Comparison of ENCODE assay signal across 1 cellular context in the genomic region with DNA sequence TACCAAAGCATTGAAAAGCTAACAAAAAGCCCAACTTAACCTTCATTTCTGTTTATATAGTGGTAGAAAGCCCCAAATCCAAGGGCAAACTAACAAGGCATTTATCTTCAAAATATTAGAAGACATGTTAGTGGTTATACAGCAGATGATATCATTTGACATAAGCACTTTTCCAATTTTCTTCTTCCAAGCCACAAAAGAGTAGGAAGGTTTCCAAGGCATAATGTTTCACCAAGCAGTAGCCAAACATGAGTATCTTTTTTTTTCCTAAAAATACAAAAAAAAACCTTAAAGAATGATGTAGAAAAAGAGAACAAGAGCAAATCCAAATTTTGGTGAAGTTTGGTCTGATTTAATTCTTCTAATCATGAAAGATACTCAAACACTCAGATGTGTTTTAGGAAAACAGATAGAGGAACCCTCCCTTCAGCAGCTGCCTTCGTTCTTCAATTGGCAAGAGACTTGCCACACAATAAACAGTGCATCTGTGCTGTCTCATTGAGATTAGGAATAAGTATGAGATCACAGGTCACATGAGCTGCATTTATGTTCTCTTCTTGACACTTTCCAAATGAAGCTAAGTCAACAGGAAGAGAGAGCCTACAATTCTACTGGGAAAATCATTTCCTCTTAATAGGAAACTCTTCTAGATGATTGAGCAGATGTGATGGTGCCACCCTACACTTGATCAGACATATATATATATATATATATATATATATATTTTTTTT.
A peak's percentile ranks its signal among the peaks of the same experiment; 100 is the strongest.
TF ChIP-seq lines count a peak whose summit lies in the region.

No MANE protein-coding gene starts in this region.

TF ChIP-seq in K562, 482 proteins besides CTCF, POLR2A, EP300 and RAD21 (continued from another document and continues in another):
- TF ChIP-seq, protein P1, sequence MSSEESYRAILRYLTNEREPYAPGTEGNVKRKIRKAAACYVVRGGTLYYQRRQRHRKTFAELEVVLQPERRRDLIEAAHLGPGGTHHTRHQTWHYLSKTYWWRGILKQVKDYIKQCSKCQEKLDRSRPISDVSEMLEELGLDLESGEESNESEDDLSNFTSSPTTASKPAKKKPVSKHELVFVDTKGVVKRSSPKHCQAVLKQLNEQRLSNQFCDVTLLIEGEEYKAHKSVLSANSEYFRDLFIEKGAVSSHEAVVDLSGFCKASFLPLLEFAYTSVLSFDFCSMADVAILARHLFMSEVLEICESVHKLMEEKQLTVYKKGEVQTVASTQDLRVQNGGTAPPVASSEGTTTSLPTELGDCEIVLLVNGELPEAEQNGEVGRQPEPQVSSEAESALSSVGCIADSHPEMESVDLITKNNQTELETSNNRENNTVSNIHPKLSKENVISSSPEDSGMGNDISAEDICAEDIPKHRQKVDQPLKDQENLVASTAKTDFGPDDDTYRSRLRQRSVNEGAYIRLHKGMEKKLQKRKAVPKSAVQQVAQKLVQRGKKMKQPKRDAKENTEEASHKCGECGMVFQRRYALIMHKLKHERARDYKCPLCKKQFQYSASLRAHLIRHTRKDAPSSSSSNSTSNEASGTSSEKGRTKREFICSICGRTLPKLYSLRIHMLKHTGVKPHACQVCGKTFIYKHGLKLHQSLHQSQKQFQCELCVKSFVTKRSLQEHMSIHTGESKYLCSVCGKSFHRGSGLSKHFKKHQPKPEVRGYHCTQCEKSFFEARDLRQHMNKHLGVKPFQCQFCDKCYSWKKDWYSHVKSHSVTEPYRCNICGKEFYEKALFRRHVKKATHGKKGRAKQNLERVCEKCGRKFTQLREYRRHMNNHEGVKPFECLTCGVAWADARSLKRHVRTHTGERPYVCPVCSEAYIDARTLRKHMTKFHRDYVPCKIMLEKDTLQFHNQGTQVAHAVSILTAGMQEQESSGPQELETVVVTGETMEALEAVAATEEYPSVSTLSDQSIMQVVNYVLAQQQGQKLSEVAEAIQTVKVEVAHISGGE (CRISPR knock-in tag; IDR thresholded peaks at IDR 0.05), result no peak
- TF ChIP-seq, protein P2, sequence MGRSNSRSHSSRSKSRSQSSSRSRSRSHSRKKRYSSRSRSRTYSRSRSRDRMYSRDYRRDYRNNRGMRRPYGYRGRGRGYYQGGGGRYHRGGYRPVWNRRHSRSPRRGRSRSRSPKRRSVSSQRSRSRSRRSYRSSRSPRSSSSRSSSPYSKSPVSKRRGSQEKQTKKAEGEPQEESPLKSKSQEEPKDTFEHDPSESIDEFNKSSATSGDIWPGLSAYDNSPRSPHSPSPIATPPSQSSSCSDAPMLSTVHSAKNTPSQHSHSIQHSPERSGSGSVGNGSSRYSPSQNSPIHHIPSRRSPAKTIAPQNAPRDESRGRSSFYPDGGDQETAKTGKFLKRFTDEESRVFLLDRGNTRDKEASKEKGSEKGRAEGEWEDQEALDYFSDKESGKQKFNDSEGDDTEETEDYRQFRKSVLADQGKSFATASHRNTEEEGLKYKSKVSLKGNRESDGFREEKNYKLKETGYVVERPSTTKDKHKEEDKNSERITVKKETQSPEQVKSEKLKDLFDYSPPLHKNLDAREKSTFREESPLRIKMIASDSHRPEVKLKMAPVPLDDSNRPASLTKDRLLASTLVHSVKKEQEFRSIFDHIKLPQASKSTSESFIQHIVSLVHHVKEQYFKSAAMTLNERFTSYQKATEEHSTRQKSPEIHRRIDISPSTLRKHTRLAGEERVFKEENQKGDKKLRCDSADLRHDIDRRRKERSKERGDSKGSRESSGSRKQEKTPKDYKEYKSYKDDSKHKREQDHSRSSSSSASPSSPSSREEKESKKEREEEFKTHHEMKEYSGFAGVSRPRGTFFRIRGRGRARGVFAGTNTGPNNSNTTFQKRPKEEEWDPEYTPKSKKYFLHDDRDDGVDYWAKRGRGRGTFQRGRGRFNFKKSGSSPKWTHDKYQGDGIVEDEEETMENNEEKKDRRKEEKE (IDR thresholded peaks at IDR 0.05; ENCODE audit: borderline replicate concordance in 1 of 2, control insufficient read depth in 1 of 2, low read depth in 2 of 2, low read length in 1 of 2), result no peak
- TF ChIP-seq, protein P3, sequence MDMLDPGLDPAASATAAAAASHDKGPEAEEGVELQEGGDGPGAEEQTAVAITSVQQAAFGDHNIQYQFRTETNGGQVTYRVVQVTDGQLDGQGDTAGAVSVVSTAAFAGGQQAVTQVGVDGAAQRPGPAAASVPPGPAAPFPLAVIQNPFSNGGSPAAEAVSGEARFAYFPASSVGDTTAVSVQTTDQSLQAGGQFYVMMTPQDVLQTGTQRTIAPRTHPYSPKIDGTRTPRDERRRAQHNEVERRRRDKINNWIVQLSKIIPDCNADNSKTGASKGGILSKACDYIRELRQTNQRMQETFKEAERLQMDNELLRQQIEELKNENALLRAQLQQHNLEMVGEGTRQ (CRISPR knock-in tag; IDR thresholded peaks at IDR 0.05), result 0 out of 2 replicates have a peak, but pooled peaks have one; percentile 14
- TF ChIP-seq, protein P4, sequence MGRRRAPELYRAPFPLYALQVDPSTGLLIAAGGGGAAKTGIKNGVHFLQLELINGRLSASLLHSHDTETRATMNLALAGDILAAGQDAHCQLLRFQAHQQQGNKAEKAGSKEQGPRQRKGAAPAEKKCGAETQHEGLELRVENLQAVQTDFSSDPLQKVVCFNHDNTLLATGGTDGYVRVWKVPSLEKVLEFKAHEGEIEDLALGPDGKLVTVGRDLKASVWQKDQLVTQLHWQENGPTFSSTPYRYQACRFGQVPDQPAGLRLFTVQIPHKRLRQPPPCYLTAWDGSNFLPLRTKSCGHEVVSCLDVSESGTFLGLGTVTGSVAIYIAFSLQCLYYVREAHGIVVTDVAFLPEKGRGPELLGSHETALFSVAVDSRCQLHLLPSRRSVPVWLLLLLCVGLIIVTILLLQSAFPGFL (CRISPR knock-in tag; IDR thresholded peaks at IDR 0.05), result no peak
- TF ChIP-seq FOXJ2 (tag; IDR thresholded peaks at IDR 0.05) (no peak), ERF (CRISPR knock-in tag; IDR thresholded peaks at IDR 0.05) (no peak), ASH1L (IDR thresholded peaks at IDR 0.05; ENCODE audit: borderline replicate concordance, low read depth, partially characterized antibody) (no peak), CHD2 (IDR thresholded peaks at IDR 0.05; ENCODE audit: low read depth, low read length) (no peak), NRF1 (conservative IDR thresholded peaks at IDR 0.05 in 1 of 2, IDR thresholded peaks at IDR 0.05 in 1 of 2) (no peak), KLF13 (tag; IDR thresholded peaks at IDR 0.05; ENCODE audit: borderline replicate concordance, low read depth) (no peak), NFIX (CRISPR knock-in tag; IDR thresholded peaks at IDR 0.05; ENCODE audit: low read depth) (no peak), SIX5 (IDR thresholded peaks at IDR 0.05; ENCODE audit: borderline replicate concordance in 1 of 2, insufficient read depth in 1 of 2, low read depth in 1 of 2, low read length in 2 of 2) (no peak), KLF16 (IDR thresholded peaks at IDR 0.05) (no peak), HNRNPH1 (optimal IDR thresholded peaks at IDR 0.05; ENCODE audit: low read depth, low read length) (no peak), NCOA1 (IDR thresholded peaks at IDR 0.05; ENCODE audit: low read depth) (no peak), SNIP1 (IDR thresholded peaks at IDR 0.05; ENCODE audit: low read depth) (no peak), HDAC3 (IDR thresholded peaks at IDR 0.05; ENCODE audit: borderline replicate concordance, partially characterized antibody) (no peak), ZNF695 (CRISPR knock-in tag; IDR thresholded peaks at IDR 0.05) (no peak), ATF7 (IDR thresholded peaks at IDR 0.05) (peak; percentile 58), NONO (IDR thresholded peaks at IDR 0.05; ENCODE audit: low read depth in 2 of 2, low read length in 1 of 2) (no peak), ZNF699 (CRISPR knock-in tag; IDR thresholded peaks at IDR 0.05; ENCODE audit: insufficient replicate concordance) (no peak), TAF9B (IDR thresholded peaks at IDR 0.05; ENCODE audit: partially characterized antibody) (no peak), NUFIP1 (IDR thresholded peaks at IDR 0.05; ENCODE audit: partially characterized antibody) (no peak), ZC3H4 (CRISPR knock-in tag; IDR thresholded peaks at IDR 0.05; ENCODE audit: borderline replicate concordance) (no peak), RBM39 (optimal IDR thresholded peaks at IDR 0.05; ENCODE audit: low read depth, low read length) (no peak), ARID1B (IDR thresholded peaks at IDR 0.05) (0 out of 2 replicates have a peak, but pooled peaks have one; percentile 22), TCF3 (CRISPR knock-in tag; IDR thresholded peaks at IDR 0.05) (peak; percentile 33; the same call in 1 of the 2 replicates), CBX5 (IDR thresholded peaks at IDR 0.05; ENCODE audit: borderline replicate concordance, low read depth) (no peak), ZNF12 (CRISPR knock-in tag; IDR thresholded peaks at IDR 0.05) (no peak), PML (IDR thresholded peaks at IDR 0.05; ENCODE audit: low read length) (no peak), SAP30 (IDR thresholded peaks at IDR 0.05; ENCODE audit: borderline replicate concordance, insufficient read depth, low read depth, low read length, poor library complexity, severe bottlenecking) (no peak), ZNF384 (IDR thresholded peaks at IDR 0.05; ENCODE audit: low read depth, low read length) (no peak), KDM1A (IDR thresholded peaks at IDR 0.05) (no peak), L3MBTL2 (IDR thresholded peaks at IDR 0.05) (0 out of 2 replicates have a peak, but pooled peaks have one; percentile 28)
- TF ChIP-seq, protein P5, sequence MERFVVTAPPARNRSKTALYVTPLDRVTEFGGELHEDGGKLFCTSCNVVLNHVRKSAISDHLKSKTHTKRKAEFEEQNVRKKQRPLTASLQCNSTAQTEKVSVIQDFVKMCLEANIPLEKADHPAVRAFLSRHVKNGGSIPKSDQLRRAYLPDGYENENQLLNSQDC (CRISPR knock-in tag; IDR thresholded peaks at IDR 0.05), result no peak
- TF ChIP-seq, protein P6, sequence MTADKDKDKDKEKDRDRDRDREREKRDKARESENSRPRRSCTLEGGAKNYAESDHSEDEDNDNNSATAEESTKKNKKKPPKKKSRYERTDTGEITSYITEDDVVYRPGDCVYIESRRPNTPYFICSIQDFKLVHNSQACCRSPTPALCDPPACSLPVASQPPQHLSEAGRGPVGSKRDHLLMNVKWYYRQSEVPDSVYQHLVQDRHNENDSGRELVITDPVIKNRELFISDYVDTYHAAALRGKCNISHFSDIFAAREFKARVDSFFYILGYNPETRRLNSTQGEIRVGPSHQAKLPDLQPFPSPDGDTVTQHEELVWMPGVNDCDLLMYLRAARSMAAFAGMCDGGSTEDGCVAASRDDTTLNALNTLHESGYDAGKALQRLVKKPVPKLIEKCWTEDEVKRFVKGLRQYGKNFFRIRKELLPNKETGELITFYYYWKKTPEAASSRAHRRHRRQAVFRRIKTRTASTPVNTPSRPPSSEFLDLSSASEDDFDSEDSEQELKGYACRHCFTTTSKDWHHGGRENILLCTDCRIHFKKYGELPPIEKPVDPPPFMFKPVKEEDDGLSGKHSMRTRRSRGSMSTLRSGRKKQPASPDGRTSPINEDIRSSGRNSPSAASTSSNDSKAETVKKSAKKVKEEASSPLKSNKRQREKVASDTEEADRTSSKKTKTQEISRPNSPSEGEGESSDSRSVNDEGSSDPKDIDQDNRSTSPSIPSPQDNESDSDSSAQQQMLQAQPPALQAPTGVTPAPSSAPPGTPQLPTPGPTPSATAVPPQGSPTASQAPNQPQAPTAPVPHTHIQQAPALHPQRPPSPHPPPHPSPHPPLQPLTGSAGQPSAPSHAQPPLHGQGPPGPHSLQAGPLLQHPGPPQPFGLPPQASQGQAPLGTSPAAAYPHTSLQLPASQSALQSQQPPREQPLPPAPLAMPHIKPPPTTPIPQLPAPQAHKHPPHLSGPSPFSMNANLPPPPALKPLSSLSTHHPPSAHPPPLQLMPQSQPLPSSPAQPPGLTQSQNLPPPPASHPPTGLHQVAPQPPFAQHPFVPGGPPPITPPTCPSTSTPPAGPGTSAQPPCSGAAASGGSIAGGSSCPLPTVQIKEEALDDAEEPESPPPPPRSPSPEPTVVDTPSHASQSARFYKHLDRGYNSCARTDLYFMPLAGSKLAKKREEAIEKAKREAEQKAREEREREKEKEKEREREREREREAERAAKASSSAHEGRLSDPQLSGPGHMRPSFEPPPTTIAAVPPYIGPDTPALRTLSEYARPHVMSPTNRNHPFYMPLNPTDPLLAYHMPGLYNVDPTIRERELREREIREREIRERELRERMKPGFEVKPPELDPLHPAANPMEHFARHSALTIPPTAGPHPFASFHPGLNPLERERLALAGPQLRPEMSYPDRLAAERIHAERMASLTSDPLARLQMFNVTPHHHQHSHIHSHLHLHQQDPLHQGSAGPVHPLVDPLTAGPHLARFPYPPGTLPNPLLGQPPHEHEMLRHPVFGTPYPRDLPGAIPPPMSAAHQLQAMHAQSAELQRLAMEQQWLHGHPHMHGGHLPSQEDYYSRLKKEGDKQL (CRISPR knock-in tag; IDR thresholded peaks at IDR 0.05; ENCODE audit: borderline replicate concordance), result no peak
- TF ChIP-seq, protein P7, sequence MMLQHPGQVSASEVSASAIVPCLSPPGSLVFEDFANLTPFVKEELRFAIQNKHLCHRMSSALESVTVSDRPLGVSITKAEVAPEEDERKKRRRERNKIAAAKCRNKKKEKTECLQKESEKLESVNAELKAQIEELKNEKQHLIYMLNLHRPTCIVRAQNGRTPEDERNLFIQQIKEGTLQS (IDR thresholded peaks at IDR 0.05), result peak; percentile 42; the same call in 1 of the 2 replicates
- TF ChIP-seq, protein P7 (CRISPR knock-in tag; conservative IDR thresholded peaks at IDR 0.05), result no peak
- TF ChIP-seq, protein P8, sequence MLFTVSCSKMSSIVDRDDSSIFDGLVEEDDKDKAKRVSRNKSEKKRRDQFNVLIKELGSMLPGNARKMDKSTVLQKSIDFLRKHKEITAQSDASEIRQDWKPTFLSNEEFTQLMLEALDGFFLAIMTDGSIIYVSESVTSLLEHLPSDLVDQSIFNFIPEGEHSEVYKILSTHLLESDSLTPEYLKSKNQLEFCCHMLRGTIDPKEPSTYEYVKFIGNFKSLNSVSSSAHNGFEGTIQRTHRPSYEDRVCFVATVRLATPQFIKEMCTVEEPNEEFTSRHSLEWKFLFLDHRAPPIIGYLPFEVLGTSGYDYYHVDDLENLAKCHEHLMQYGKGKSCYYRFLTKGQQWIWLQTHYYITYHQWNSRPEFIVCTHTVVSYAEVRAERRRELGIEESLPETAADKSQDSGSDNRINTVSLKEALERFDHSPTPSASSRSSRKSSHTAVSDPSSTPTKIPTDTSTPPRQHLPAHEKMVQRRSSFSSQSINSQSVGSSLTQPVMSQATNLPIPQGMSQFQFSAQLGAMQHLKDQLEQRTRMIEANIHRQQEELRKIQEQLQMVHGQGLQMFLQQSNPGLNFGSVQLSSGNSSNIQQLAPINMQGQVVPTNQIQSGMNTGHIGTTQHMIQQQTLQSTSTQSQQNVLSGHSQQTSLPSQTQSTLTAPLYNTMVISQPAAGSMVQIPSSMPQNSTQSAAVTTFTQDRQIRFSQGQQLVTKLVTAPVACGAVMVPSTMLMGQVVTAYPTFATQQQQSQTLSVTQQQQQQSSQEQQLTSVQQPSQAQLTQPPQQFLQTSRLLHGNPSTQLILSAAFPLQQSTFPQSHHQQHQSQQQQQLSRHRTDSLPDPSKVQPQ (CRISPR knock-in tag; IDR thresholded peaks at IDR 0.05; ENCODE audit: borderline replicate concordance), result no peak
- TF ChIP-seq, protein P9, sequence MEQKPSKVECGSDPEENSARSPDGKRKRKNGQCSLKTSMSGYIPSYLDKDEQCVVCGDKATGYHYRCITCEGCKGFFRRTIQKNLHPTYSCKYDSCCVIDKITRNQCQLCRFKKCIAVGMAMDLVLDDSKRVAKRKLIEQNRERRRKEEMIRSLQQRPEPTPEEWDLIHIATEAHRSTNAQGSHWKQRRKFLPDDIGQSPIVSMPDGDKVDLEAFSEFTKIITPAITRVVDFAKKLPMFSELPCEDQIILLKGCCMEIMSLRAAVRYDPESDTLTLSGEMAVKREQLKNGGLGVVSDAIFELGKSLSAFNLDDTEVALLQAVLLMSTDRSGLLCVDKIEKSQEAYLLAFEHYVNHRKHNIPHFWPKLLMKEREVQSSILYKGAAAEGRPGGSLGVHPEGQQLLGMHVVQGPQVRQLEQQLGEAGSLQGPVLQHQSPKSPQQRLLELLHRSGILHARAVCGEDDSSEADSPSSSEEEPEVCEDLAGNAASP (IDR thresholded peaks at IDR 0.05), result no peak
